Comparison of ENCODE assay signal across 1 cellular context in genomic region chr2:191280304-191280703, GRCh38.
TF ChIP-seq lines count a peak whose summit lies in the region.

No MANE protein-coding gene starts in this region.

TF ChIP-seq in H1, 55 proteins besides CTCF, POLR2A, EP300 and RAD21:
- no peak for TF ChIP-seq SP4 (IDR thresholded peaks at IDR 0.05; ENCODE audit: low read length)
- TF ChIP-seq MAX (IDR thresholded peaks at IDR 0.05), result peak; percentile 20; the same call in 1 of the 2 replicates
- TF ChIP-seq CEBPB (IDR thresholded peaks at IDR 0.05; ENCODE audit: low read depth, low read length), result no peak
- TF ChIP-seq SP1 (IDR thresholded peaks at IDR 0.05; ENCODE audit: low read depth, low read length), result peak; percentile 68; the same call in 1 of the 2 replicates
- TF ChIP-seq TEAD4 (IDR thresholded peaks at IDR 0.05; ENCODE audit: low read depth, low read length), result peak; percentile 99
- TF ChIP-seq TCF12 (IDR thresholded peaks at IDR 0.05; ENCODE audit: low read depth, low read length), result 0 out of 2 replicates have a peak, but pooled peaks have one; percentile 76
- no peak for TF ChIP-seq ASH2L (IDR thresholded peaks at IDR 0.05; ENCODE audit: low read length)
